26 cellular contexts compared by ENCODE assay signal in the genomic region with DNA sequence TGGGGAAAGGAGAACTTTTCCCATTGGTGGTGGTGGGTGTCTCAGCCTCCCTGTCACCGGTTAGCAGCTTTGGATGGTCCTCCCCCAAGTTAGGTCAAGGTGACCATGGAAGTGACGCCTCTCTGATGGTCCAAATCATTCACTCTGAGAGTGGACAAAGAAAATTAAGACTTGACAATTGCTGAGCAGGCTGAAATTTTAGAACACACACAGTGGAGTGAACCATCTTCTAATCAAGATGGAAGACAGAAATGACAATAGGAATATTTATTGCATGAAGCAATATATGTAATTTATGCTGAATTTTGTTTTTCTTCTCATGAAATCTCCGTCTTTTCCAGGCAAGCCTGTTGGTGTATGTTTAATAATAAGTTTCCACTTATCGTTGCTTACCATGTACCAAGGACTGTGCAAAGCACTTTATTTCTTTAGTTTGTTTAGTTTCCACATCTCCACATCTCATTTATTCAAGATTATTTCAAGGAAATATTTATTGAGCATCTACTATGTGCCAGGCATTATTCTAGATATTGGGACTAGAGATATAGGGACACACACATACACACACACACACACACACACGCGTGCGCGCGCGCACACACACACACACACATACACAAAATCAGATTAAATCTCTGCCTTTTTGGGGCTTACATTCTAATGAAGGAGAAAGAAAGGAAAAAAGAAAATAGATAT. TPM values are rescaled to one million over a fixed set of nuclear protein-coding genes. Genes with fewer than 3 reads are reported as not detected.
DNase-seq lines count a peak whose midpoint lies in the region; ATAC-seq, FAIRE-seq and TF ChIP-seq lines count a peak whose summit lies in the region.
"Had no signal": no experiment of that assay in that cellular context is flagged by ENCODE, and none has a peak within 500 bp of the region (broad histone marks: within the 10 kb centered on the region; RNA-seq: fewer than 3 reads in every experiment).

No MANE protein-coding gene starts in this region.

- CTCF ChIA-PET in HepG2 (lab: Yijun Ruan, JAX; ENCODE audit: low intra/inter-chr PET ratio, low total read pairs) (no interaction called here), K562 (lab: Yijun Ruan, JAX; ENCODE audit: low intra/inter-chr PET ratio) (no interaction called here)

- H4K8ac ChIP-seq in trophoblast cell (ENCODE audit: low read depth, low read length) = no peak overlapping the region

- H2BK5ac ChIP-seq in trophoblast cell (ENCODE audit: low read depth, low read length, poor library complexity) = no peak overlapping the region

- no peak for TF ChIP-seq POLR2A in HepG2 (IDR thresholded peaks at IDR 0.05; ENCODE audit: insufficient read depth in 1 of 2, low read depth in 2 of 2, low read length in 2 of 2)
- TF ChIP-seq POLR2A in right lobe of liver (IDR thresholded peaks at IDR 0.05) = no peak
- TF ChIP-seq POLR2A in K562 (conservative IDR thresholded peaks at IDR 0.05) = no peak

- FAIRE-seq in HepG2 (lab: Jason Lieb, UNC) (no peak), K562 (lab: Jason Lieb, UNC) (no peak)
- FAIRE-seq: A204.1, GM12891, GM18507 had no signal

- H3K4me2 ChIP-seq in HepG2 (ENCODE audit: low read depth, low read length) (no peak overlapping the region), K562 (ENCODE audit: insufficient read depth, low read length) (no peak overlapping the region), trophoblast cell (ENCODE audit: low read length) (no peak overlapping the region)

- peaks cover 2 to 26% of the 10 kb centered on the region in 2 experiments; a peak in 4 of 5 replicates for H3K27me3 ChIP-seq in HepG2 (ENCODE audit: control insufficient read depth in 1 of 2, insufficient read depth in 2 of 2, low read length in 2 of 2)
- no peaks in the 10 kb centered on the region for H3K27me3 ChIP-seq in right lobe of liver
- peaks cover 21 to 50% of the 10 kb centered on the region in 2 experiments for H3K27me3 ChIP-seq in K562 (ENCODE audit: control insufficient read depth in 2 of 2, insufficient read depth in 2 of 2, low read length in 2 of 2)
- H3K27me3 ChIP-seq in trophoblast cell (ENCODE audit: insufficient read depth, low read length) = no peaks in the 10 kb centered on the region

- H3K23ac ChIP-seq in trophoblast cell (ENCODE audit: low read length) = no peak overlapping the region

- H3K79me2 ChIP-seq in HepG2 (ENCODE audit: insufficient read depth, low read length) = no peaks in the 10 kb centered on the region
- no peaks in the 10 kb centered on the region for H3K79me2 ChIP-seq in K562 (ENCODE audit: control insufficient read depth, insufficient read depth, low read length)
- H3K79me2 ChIP-seq in trophoblast cell (ENCODE audit: control insufficient read depth, insufficient read depth, low read length, poor library complexity) = peaks cover 9% of the 10 kb centered on the region

- WGBS in HepG2 (ENCODE audit: low lambda C conversion rate) = 72% methylated on average over 9 of the region's 10 CpGs
- 79% methylated on average over 9 of the region's 10 CpGs for WGBS in right lobe of liver (ENCODE audit: insufficient coverage, low coverage, low lambda C conversion rate, missing lambda C conversion rate)
- WGBS in K562 (ENCODE audit: insufficient coverage, low coverage, missing lambda C conversion rate) = 1% methylated on average over 7 of the region's 10 CpGs
- WGBS in trophoblast cell (ENCODE audit: extremely low coverage, insufficient coverage, insufficient read length) = no CpG with 5 or more reads among the region's 10 CpGs

- H2BK120ac ChIP-seq in trophoblast cell (ENCODE audit: insufficient read depth, low read length, poor library complexity) = peak overlapping the region; percentile 55

- no peak overlapping the region for H3K14ac ChIP-seq in trophoblast cell (ENCODE audit: low read length)

- H3K36me3 ChIP-seq in HepG2 (replicated peaks in 1 of 2; ENCODE audit: control insufficient read depth in 1 of 2, insufficient read depth in 2 of 2, low read length in 2 of 2) (no peaks in the 10 kb centered on the region), right lobe of liver (no peaks in the 10 kb centered on the region), K562 (ENCODE audit: control insufficient read depth, insufficient read depth, low read length) (no peaks in the 10 kb centered on the region), trophoblast cell (ENCODE audit: control insufficient read depth in 1 of 2, insufficient read depth in 2 of 2, low read length in 2 of 2) (no peaks in the 10 kb centered on the region)
- H3K36me3 ChIP-seq: BE2C; BLaER1 treated with 17β-estradiol and CSF1 and Interleukin-3, amounts not matched to agents 10 nM and 100 nM had no signal

- peak overlapping the region; percentile 94 for H4K91ac ChIP-seq in trophoblast cell (ENCODE audit: low read depth, low read length)

- in situ Hi-C loops in HepG2 (cut with HindIII; ENCODE audit: extremely low pct_ligation_motif_present, low pct_unique_long_range_greater_than_20kb) = no loop called here
- in situ Hi-C loops in K562 (cut with MboI) = no loop called here

- H3K4ac ChIP-seq in trophoblast cell (ENCODE audit: low read depth, low read length) = no peak overlapping the region

- BruUV-seq in HepG2 (replicated peaks; lab: Mats Ljungman, UMichigan) = no TSS peak
- no TSS peak for BruUV-seq in K562 (replicated peaks; lab: Mats Ljungman, UMichigan)

- ATAC-seq in HepG2 (no peak), right lobe of liver (no peak), K562 (no peak), HG02970 (IDR thresholded peaks at IDR 0.05; ENCODE audit: low FRiP score, unreplicated experiment) (no peak), HG03457 (IDR thresholded peaks at IDR 0.05; ENCODE audit: unreplicated experiment) (no peak)

- H3K9me3 ChIP-seq in HepG2 (ENCODE audit: low read length) (no peaks in the 10 kb centered on the region), right lobe of liver (no peaks in the 10 kb centered on the region), K562 (replicated peaks; ENCODE audit: control insufficient read depth, insufficient read depth, low read depth, low read length) (no peaks in the 10 kb centered on the region), trophoblast cell (ENCODE audit: insufficient read depth, low read depth, low read length) (no peaks in the 10 kb centered on the region)
- H3K9me3 ChIP-seq: BE2C; BLaER1 treated with 17β-estradiol and CSF1 and Interleukin-3, amounts not matched to agents 10 nM and 100 nM had no signal

- H4K20me1 ChIP-seq in HepG2 (ENCODE audit: insufficient read depth, low read length) (no peaks in the 10 kb centered on the region), K562 (replicated peaks; ENCODE audit: control insufficient read depth, insufficient read depth, low read length) (no peaks in the 10 kb centered on the region)

- POLR2A ChIA-PET in HepG2 (lab: Yijun Ruan, JAX) = no interaction called here
- POLR2A ChIA-PET in K562 (lab: Yijun Ruan, JAX) = no interaction called here

- no peak for DNase-seq in HepG2 (ENCODE audit: low spot score)
- no peak for DNase-seq in right lobe of liver
- DNase-seq in K562 (ENCODE audit: extremely low read depth in 1 of 4, low spot score in 3 of 4) = no peak
- DNase-seq in trophoblast cell = no peak
- DNase-seq: ACHN; AML-193; BE2C; Calu3; CD4-positive, alpha-beta T cell; CD8-positive, alpha-beta memory T cell; DMS53; DMS79 treated with DMSO at 0.1 percent for 48 hours; GF-D8; GOT3; H7; HCEC 1CT had no signal

- H4K12ac ChIP-seq in trophoblast cell (ENCODE audit: low read depth, low read length) = no peak overlapping the region

- TF ChIP-seq RAD21 in HepG2 (CRISPR knock-in tag; IDR thresholded peaks at IDR 0.05) (no peak), K562 (CRISPR knock-in tag; conservative IDR thresholded peaks at IDR 0.05 in 1 of 2, IDR thresholded peaks at IDR 0.05 in 1 of 2) (no peak)

- H2AK5ac ChIP-seq in trophoblast cell (ENCODE audit: low read length) = no peak overlapping the region

- H3K4me1 ChIP-seq in HepG2 (ENCODE audit: insufficient read depth, low read length) (peaks cover 24% of the 10 kb centered on the region), right lobe of liver (no peaks in the 10 kb centered on the region), K562 (replicated peaks in 1 of 2; ENCODE audit: control insufficient read depth in 2 of 2, insufficient read depth in 2 of 2, low read length in 2 of 2) (peaks cover 0 to 11% of the 10 kb centered on the region in 2 experiments; a peak in 2 of 5 replicates), trophoblast cell (ENCODE audit: control insufficient read depth in 1 of 2, insufficient read depth in 2 of 2, low read length in 2 of 2) (peaks cover 33 to 40% of the 10 kb centered on the region in 2 experiments)
- H3K4me1 ChIP-seq: BE2C had no signal

- TF ChIP-seq EP300 in HepG2 (IDR thresholded peaks at IDR 0.05; ENCODE audit: low read depth in 2 of 2, low read length in 2 of 2) (no peak), HepG2 (CRISPR knock-in tag; IDR thresholded peaks at IDR 0.05; ENCODE audit: borderline replicate concordance) (no peak), K562 (IDR thresholded peaks at IDR 0.05; ENCODE audit: low read length) (no peak)

- H3K27ac ChIP-seq in HepG2 (ENCODE audit: extremely low read length, insufficient read depth, low read length) (no peak overlapping the region), right lobe of liver (no peak overlapping the region), K562 (ENCODE audit: extremely low read depth, low read depth, low read length) (no peak overlapping the region), trophoblast cell (ENCODE audit: low read depth, low read length) (no peak overlapping the region)
- H3K27ac ChIP-seq: 22Rv1; BLaER1 treated with 17β-estradiol and CSF1 and Interleukin-3, amounts not matched to agents 10 nM and 100 nM had no signal

- H3K9ac ChIP-seq in HepG2 (ENCODE audit: insufficient read depth, low read depth, low read length) (no peak overlapping the region), K562 (ENCODE audit: insufficient read depth in 1 of 2, low read depth in 2 of 2, low read length in 2 of 2) (no peak overlapping the region), trophoblast cell (ENCODE audit: low read length) (no peak overlapping the region)
- H3K9ac ChIP-seq: BLaER1 treated with 17β-estradiol and CSF1 and Interleukin-3, amounts not matched to agents 10 nM and 100 nM had no signal

- H3K9me1 ChIP-seq in K562 (ENCODE audit: control insufficient read depth, insufficient read depth, low read length) = no peaks in the 10 kb centered on the region

- H3K79me1 ChIP-seq in trophoblast cell (ENCODE audit: low read length) = peaks cover 44% of the 10 kb centered on the region

- intact Hi-C loops in HepG2 (cut with micrococcal nuclease; ENCODE audit: unreplicated experiment) (no loop called here), right lobe of liver (cut with DNase I) (no loop called here), K562 (cut with micrococcal nuclease) (no loop called here)

- H2BK12ac ChIP-seq in trophoblast cell (ENCODE audit: low read length) = no peak overlapping the region

- TF ChIP-seq CTCF in HepG2 (CRISPR knock-in tag; IDR thresholded peaks at IDR 0.05) (no peak), right lobe of liver (IDR thresholded peaks at IDR 0.05) (no peak), K562 (IDR thresholded peaks at IDR 0.05 in 2 of 3, conservative IDR thresholded peaks at IDR 0.05 in 1 of 3; ENCODE audit: insufficient read depth in 2 of 3, low read depth in 1 of 3, low read length in 3 of 3) (no peak)

- no peak overlapping the region for H3K4me3 ChIP-seq in HepG2 (replicated peaks in 1 of 3; ENCODE audit: insufficient read depth in 1 of 3, low read depth in 2 of 3, low read length in 3 of 3)
- no peak overlapping the region for H3K4me3 ChIP-seq in right lobe of liver
- no peak overlapping the region for H3K4me3 ChIP-seq in K562
- H3K4me3 ChIP-seq in trophoblast cell (ENCODE audit: low read depth, low read length) = no peak overlapping the region
- H3K4me3 ChIP-seq: BLaER1 treated with 17β-estradiol and CSF1 and Interleukin-3, amounts not matched to agents 10 nM and 100 nM had no signal

- H3K18ac ChIP-seq in trophoblast cell (ENCODE audit: low read length) = no peak overlapping the region

- H2AFZ ChIP-seq in HepG2 (ENCODE audit: low read length) = no peak overlapping the region
- no peak overlapping the region for H2AFZ ChIP-seq in K562 (ENCODE audit: low read depth, low read length)
- no peak overlapping the region for H2AFZ ChIP-seq in trophoblast cell (ENCODE audit: insufficient read depth, low read length, poor library complexity)

RNA-seq across cellular contexts. Expression of a gene that starts 44.0 kb away (rescaled TPM):
- total RNA-seq in HepG2 (2016; rRNA removed; fragmentation: Illumina TruSeq; extraction: Trizol) = not detected in 2 replicates
- not detected in 2 replicates for total RNA-seq in HepG2 (2016; cell fraction: cytosol; rRNA removed; fragmentation: Illumina TruSeq; extraction: Trizol; ENCODE audit: low read depth)
- total RNA-seq in HepG2 (2016; cell fraction: insoluble cytoplasmic fraction; rRNA removed; fragmentation: Illumina TruSeq; extraction: Trizol) = not detected in 2 replicates
- total RNA-seq in HepG2 (2016; cell fraction: membrane; rRNA removed; fragmentation: Illumina TruSeq; extraction: Trizol) = not detected in 2 replicates
- total RNA-seq in HepG2 (2016; cell fraction: nucleus; rRNA removed; fragmentation: Illumina TruSeq; extraction: Trizol) = not detected in 2 replicates
- polyA plus RNA-seq in HepG2 (2011; rRNA removed) = not detected in 2 replicates
- polyA plus RNA-seq in HepG2 (2011; cell fraction: cytosol; rRNA removed) = not detected in 2 replicates
- not detected in 2 replicates for polyA plus RNA-seq in HepG2 (2011; cell fraction: nucleus; rRNA removed)
- polyA plus RNA-seq in HepG2 (2012) = not detected in 2 replicates
- polyA plus RNA-seq in HepG2 (2016; cell fraction: cytosol; fragmentation: Illumina TruSeq; extraction: Trizol; ENCODE audit: low read depth) = not detected in 2 replicates
- not detected in 2 replicates for polyA plus RNA-seq in HepG2 (2016; cell fraction: insoluble cytoplasmic fraction; fragmentation: Illumina TruSeq; extraction: Trizol; ENCODE audit: low read depth)
- polyA plus RNA-seq in HepG2 (2016; cell fraction: membrane; fragmentation: Illumina TruSeq; extraction: Trizol; ENCODE audit: low read depth) = not detected in 2 replicates
- not detected in 2 replicates for polyA plus RNA-seq in HepG2 (2016; cell fraction: nucleus; fragmentation: Illumina TruSeq; extraction: Trizol; ENCODE audit: insufficient read depth, low read depth)
- not detected in 2 replicates for polyA minus RNA-seq in HepG2 (2011; rRNA and poly(A)+ RNA removed; ENCODE audit: low replicate concordance)
- polyA minus RNA-seq in HepG2 (2011; cell fraction: cytosol; rRNA and poly(A)+ RNA removed) = not detected in 2 replicates
- polyA minus RNA-seq in HepG2 (2011; cell fraction: nucleus; rRNA and poly(A)+ RNA removed) = not detected in 2 replicates
- total RNA-seq in right lobe of liver = not detected
- total RNA-seq in K562 (2011; cell fraction: chromatin; rRNA removed; ENCODE audit: low replicate concordance) = not detected in 2 replicates
- not detected in 2 replicates for total RNA-seq in K562 (2011; cell fraction: nucleolus; rRNA removed)
- not detected in 2 replicates for total RNA-seq in K562 (2011; cell fraction: nucleoplasm; rRNA removed)
- not detected in 2 replicates for total RNA-seq in K562 (2014; rRNA removed)
- total RNA-seq in K562 (2014; rRNA removed; fragmentation: Illumina TruSeq; extraction: Trizol) = not detected in 2 replicates
- total RNA-seq in K562 (2015; rRNA removed; fragmentation: Illumina TruSeq; extraction: Trizol) = not detected in 2 replicates
- total RNA-seq in K562 (2021) = not detected in 2 replicates
- polyA plus RNA-seq in K562 (2011; rRNA removed) = not detected in 2 replicates
- polyA plus RNA-seq in K562 (2011; cell fraction: cytosol; rRNA removed) = not detected in 2 replicates
- not detected in 2 replicates for polyA plus RNA-seq in K562 (2011; cell fraction: nucleus; rRNA removed)
- polyA plus RNA-seq in K562 (2012) = not detected in 2 replicates
- not detected in 2 replicates for polyA plus RNA-seq in K562 (2014; fragmentation: Illumina TruSeq; extraction: Trizol)
- under 1 TPM in 1 of 2 experiments, not detected in 1; 0.17 TPM for polyA plus RNA-seq in K562 (2014; fragmentation: Nextera tagmentation; extraction: Ambion mirVana)
- polyA plus RNA-seq in K562 (2014; rRNA removed) = not detected in 2 replicates
- not detected in 2 replicates for polyA minus RNA-seq in K562 (2011; rRNA and poly(A)+ RNA removed)
- not detected in 2 replicates for polyA minus RNA-seq in K562 (2011; cell fraction: cytosol; rRNA and poly(A)+ RNA removed)
- not detected in 2 replicates for polyA minus RNA-seq in K562 (2011; cell fraction: nucleus; rRNA and poly(A)+ RNA removed)
- polyA plus RNA-seq in trophoblast cell (2013) = 0.34 and 0.93 TPM in 2 replicates
- total RNA-seq: Calu3; CD4-positive, alpha-beta T cell; CD8-positive, alpha-beta memory T cell; Daoy; G401; H7 had no signal
- polyA plus RNA-seq: CD14-positive monocyte; CD8-positive, alpha-beta memory T cell had no signal
